ENCODE assay signal across 8 cellular contexts in genomic region chr16:2090819-2091721, GRCh38.
DNase-seq lines count a peak whose midpoint lies in the region; ATAC-seq lines count a peak whose summit lies in the region.

No MANE protein-coding gene starts in this region.

- ATAC-seq in stimulated activated naive CD8-positive, alpha-beta T cell treated with anti-CD3 and anti-CD28 coated beads, Interleukin-15, Interleukin-2, amounts not matched to agents 100 U/mL and 50 U/mL, for 24 hours, result no peak

- peak; percentile 87 for DNase-seq in LoVo (ENCODE audit: low spot score)
- DNase-seq in central memory CD4-positive, alpha-beta T cell, result peak; percentile 19
- DNase-seq in islet precursor cell, result peak; percentile 95
- DNase-seq in stimulated activated naive CD8-positive, alpha-beta T cell treated with anti-CD3 and anti-CD28 coated beads, Interleukin-15, Interleukin-2, amounts not matched to agents 100 U/mL and 50 U/mL, for 24 hours, result peak; percentile 17
- no peak for DNase-seq in NCI-H1436 treated with DMSO at 0.1 percent for 48 hours (lab: John Stamatoyannopoulos, UW)
- DNase-seq in activated CD4-positive, alpha-beta T cell treated with anti-CD3 and anti-CD28 coated beads, Interleukin-2, amount 50 U/mL, for 1 hour, result no peak
- DNase-seq in KG1 (lab: John Stamatoyannopoulos, UW), result no peak
- DNase-seq in activated gamma-delta T cell treated with Interleukin-2 at 50 U/mL for 16 hours, result no peak

Comparison
In these comparisons a context has a peak if more than half of its experiments do, and no peak if none do; other contexts are left out.
1. DNase-seq: peak in LoVo (single experiment), central memory CD4-positive, alpha-beta T cell (single experiment), islet precursor cell (single experiment) and stimulated activated naive CD8-positive, alpha-beta T cell treated with anti-CD3 and anti-CD28 coated beads, Interleukin-15, Interleukin-2, amounts not matched to agents 100 U/mL and 50 U/mL, for 24 hours (single experiment); none in NCI-H1436 treated with DMSO at 0.1 percent for 48 hours (single experiment), activated CD4-positive, alpha-beta T cell treated with anti-CD3 and anti-CD28 coated beads, Interleukin-2, amount 50 U/mL, for 1 hour (single experiment), KG1 (single experiment) and activated gamma-delta T cell treated with Interleukin-2 at 50 U/mL for 16 hours (single experiment).